Comparison of ENCODE assay signal across 1 cellular context in the genomic region with DNA sequence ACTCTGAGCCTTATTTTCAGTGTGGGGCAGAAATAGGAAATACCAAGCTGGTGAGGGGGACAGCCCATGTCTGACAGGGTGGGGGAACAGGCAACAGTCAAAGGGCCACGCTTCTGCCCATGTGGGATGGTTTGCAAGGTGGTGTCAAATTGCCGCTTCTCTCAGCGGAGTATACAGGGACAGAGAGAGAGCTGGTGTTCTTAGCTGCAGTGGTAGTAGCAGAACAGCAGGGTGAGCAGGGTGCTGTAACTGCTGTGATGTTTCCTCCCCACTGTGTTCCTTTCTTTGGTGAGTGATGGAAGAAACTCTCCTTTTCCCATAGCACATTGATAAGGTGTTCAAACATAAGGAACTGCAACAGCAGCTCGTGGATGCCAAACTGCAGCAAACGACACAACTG.
TF ChIP-seq lines count a peak whose summit lies in the region.

No MANE protein-coding gene starts in this region.

TF ChIP-seq in neural cell, 6 proteins besides CTCF, POLR2A, EP300 and RAD21:
- TF ChIP-seq TAF1 (IDR thresholded peaks at IDR 0.05; ENCODE audit: low read depth) (no peak), SMC3 (conservative IDR thresholded peaks at IDR 0.05; ENCODE audit: poor library complexity) (peak; percentile 29)
